1 cellular context compared by ENCODE assay signal in the genomic region with DNA sequence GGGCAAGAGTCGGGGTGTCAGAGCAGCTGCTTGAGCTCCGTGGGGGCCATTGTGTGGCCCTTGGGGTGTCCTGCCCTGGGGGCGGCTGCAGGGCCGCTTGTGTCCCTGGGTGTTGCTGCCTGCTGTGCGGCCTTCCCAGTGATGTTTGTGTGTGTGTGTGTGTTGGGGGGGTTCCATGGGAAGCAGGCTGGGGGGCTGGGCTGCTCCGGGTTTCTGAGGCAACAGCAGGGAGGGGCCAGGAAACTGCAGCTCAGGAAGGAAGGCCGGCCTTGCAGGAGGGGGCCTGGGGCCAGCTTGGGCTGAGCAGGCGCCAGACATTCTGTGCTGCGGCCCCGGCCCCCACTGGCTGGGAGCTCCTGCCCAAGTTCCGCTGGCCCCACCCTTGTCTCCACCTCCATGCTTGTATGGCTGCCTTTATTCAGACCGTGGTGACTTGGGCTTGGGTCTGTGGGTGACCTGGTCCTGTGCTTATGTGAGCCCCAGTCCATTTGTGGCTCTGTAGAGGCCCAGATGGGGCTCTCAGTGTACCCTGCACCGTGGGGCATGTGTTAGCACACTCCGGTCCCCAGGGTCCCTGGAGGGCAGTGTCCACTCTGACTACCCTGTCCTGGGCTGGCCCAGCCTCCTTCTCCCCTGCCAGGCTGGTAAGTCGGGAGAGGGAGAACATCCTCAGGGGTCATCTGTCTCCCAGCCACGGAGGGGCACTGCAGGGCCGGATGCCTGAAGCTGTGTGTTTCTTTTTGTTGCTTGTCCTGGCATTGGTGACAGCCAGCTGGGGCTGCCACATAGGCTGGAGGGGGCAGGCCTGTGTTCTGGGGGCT.
TF ChIP-seq lines count a peak whose summit lies in the region.

No MANE protein-coding gene starts in this region.

TF ChIP-seq in HepG2, 621 proteins besides CTCF, POLR2A, EP300 and RAD21 (continues in another document):
- TF ChIP-seq TP53 (CRISPR knock-in tag; conservative IDR thresholded peaks at IDR 0.05) = no peak
- TF ChIP-seq, protein P1, sequence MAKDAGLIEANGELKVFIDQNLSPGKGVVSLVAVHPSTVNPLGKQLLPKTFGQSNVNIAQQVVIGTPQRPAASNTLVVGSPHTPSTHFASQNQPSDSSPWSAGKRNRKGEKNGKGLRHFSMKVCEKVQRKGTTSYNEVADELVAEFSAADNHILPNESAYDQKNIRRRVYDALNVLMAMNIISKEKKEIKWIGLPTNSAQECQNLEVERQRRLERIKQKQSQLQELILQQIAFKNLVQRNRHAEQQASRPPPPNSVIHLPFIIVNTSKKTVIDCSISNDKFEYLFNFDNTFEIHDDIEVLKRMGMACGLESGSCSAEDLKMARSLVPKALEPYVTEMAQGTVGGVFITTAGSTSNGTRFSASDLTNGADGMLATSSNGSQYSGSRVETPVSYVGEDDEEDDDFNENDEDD (CRISPR knock-in tag; IDR thresholded peaks at IDR 0.05; ENCODE audit: borderline replicate concordance) = peak; percentile 53
- TF ChIP-seq ZBTB10 (CRISPR knock-in tag; IDR thresholded peaks at IDR 0.05; ENCODE audit: borderline replicate concordance) = peak; percentile 68; the same call in 1 of the 2 replicates
- TF ChIP-seq, protein P2, sequence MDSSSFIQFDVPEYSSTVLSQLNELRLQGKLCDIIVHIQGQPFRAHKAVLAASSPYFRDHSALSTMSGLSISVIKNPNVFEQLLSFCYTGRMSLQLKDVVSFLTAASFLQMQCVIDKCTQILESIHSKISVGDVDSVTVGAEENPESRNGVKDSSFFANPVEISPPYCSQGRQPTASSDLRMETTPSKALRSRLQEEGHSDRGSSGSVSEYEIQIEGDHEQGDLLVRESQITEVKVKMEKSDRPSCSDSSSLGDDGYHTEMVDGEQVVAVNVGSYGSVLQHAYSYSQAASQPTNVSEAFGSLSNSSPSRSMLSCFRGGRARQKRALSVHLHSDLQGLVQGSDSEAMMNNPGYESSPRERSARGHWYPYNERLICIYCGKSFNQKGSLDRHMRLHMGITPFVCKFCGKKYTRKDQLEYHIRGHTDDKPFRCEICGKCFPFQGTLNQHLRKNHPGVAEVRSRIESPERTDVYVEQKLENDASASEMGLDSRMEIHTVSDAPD (CRISPR knock-in tag; IDR thresholded peaks at IDR 0.05) = no peak
- TF ChIP-seq, protein P3, sequence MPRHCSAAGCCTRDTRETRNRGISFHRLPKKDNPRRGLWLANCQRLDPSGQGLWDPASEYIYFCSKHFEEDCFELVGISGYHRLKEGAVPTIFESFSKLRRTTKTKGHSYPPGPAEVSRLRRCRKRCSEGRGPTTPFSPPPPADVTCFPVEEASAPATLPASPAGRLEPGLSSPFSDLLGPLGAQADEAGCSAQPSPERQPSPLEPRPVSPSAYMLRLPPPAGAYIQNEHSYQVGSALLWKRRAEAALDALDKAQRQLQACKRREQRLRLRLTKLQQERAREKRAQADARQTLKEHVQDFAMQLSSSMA (CRISPR knock-in tag; IDR thresholded peaks at IDR 0.05) = peak; percentile 82
- TF ChIP-seq NR2F2 (IDR thresholded peaks at IDR 0.05; ENCODE audit: borderline replicate concordance, low read depth) = 0 out of 2 replicates have a peak, but pooled peaks have one; percentile 37
- TF ChIP-seq FIP1L1 (IDR thresholded peaks at IDR 0.05; ENCODE audit: borderline replicate concordance, insufficient read depth, low read depth, low read length) = no peak
- TF ChIP-seq ASH2L (IDR thresholded peaks at IDR 0.05; ENCODE audit: insufficient read length, low read depth, low read length) = peak; percentile 15
- no peak for TF ChIP-seq PCBP2 (optimal IDR thresholded peaks at IDR 0.05; ENCODE audit: low read depth, low read length, poor library complexity, severe bottlenecking)
- no peak for TF ChIP-seq ZBTB8A (CRISPR knock-in tag; IDR thresholded peaks at IDR 0.05; ENCODE audit: borderline replicate concordance, low read depth)
- peak; percentile 92; the same call in 1 of the 2 replicates for TF ChIP-seq ZNF512B (CRISPR knock-in tag; IDR thresholded peaks at IDR 0.05; ENCODE audit: borderline replicate concordance)
- TF ChIP-seq NCOA1 (CRISPR knock-in tag; IDR thresholded peaks at IDR 0.05) = peak; percentile 96
- TF ChIP-seq MAFG (CRISPR knock-in tag; IDR thresholded peaks at IDR 0.05) = no peak
- peak; percentile 67 for TF ChIP-seq ELF1 (CRISPR knock-in tag; IDR thresholded peaks at IDR 0.05)
- TF ChIP-seq, protein P4, sequence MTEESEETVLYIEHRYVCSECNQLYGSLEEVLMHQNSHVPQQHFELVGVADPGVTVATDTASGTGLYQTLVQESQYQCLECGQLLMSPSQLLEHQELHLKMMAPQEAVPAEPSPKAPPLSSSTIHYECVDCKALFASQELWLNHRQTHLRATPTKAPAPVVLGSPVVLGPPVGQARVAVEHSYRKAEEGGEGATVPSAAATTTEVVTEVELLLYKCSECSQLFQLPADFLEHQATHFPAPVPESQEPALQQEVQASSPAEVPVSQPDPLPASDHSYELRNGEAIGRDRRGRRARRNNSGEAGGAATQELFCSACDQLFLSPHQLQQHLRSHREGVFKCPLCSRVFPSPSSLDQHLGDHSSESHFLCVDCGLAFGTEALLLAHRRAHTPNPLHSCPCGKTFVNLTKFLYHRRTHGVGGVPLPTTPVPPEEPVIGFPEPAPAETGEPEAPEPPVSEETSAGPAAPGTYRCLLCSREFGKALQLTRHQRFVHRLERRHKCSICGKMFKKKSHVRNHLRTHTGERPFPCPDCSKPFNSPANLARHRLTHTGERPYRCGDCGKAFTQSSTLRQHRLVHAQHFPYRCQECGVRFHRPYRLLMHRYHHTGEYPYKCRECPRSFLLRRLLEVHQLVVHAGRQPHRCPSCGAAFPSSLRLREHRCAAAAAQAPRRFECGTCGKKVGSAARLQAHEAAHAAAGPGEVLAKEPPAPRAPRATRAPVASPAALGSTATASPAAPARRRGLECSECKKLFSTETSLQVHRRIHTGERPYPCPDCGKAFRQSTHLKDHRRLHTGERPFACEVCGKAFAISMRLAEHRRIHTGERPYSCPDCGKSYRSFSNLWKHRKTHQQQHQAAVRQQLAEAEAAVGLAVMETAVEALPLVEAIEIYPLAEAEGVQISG (CRISPR knock-in tag; IDR thresholded peaks at IDR 0.05) = peak; percentile 95
- no peak; the same call in 1 of the 2 replicates for TF ChIP-seq ZNF703 (CRISPR knock-in tag; IDR thresholded peaks at IDR 0.05; ENCODE audit: borderline replicate concordance)
- peak; percentile 87 for TF ChIP-seq NRL (CRISPR knock-in tag; IDR thresholded peaks at IDR 0.05; ENCODE audit: borderline replicate concordance)
- TF ChIP-seq GABPB1 (CRISPR knock-in tag; IDR thresholded peaks at IDR 0.05) = peak; percentile 84
- no peak for TF ChIP-seq PAX8 (CRISPR knock-in tag; IDR thresholded peaks at IDR 0.05; ENCODE audit: borderline replicate concordance)
- no peak for TF ChIP-seq EHMT2 (IDR thresholded peaks at IDR 0.05; ENCODE audit: borderline replicate concordance, low read depth, low read length)
- no peak for TF ChIP-seq ZNF569 (CRISPR knock-in tag; IDR thresholded peaks at IDR 0.05; ENCODE audit: borderline replicate concordance)
- TF ChIP-seq ZNF367 (CRISPR knock-in tag; IDR thresholded peaks at IDR 0.05; ENCODE audit: borderline replicate concordance) = no peak
- TF ChIP-seq ZNF576 (CRISPR knock-in tag; IDR thresholded peaks at IDR 0.05) = no peak
- TF ChIP-seq HOXA5 (CRISPR knock-in tag; IDR thresholded peaks at IDR 0.05) = peak; percentile 89
- TF ChIP-seq EED (CRISPR knock-in tag; IDR thresholded peaks at IDR 0.05) = no peak
- TF ChIP-seq ZNF12 (CRISPR knock-in tag; IDR thresholded peaks at IDR 0.05) = peak; percentile 13; the same call in 1 of the 2 replicates
- no peak for TF ChIP-seq ZNF101 (CRISPR knock-in tag; IDR thresholded peaks at IDR 0.05; ENCODE audit: borderline replicate concordance, low read depth)
- TF ChIP-seq SAP130 (CRISPR knock-in tag; IDR thresholded peaks at IDR 0.05; ENCODE audit: low read depth) = peak; percentile 93
- TF ChIP-seq HDAC6 (IDR thresholded peaks at IDR 0.05; ENCODE audit: low read depth, low read length) = no peak
- TF ChIP-seq ZFP37 (CRISPR knock-in tag; IDR thresholded peaks at IDR 0.05; ENCODE audit: borderline replicate concordance) = peak; percentile 78; the same call in 1 of the 2 replicates
- TF ChIP-seq RARA (CRISPR knock-in tag; IDR thresholded peaks at IDR 0.05) = peak; percentile 9; the same call in 1 of the 2 replicates
- peak; percentile 73 for TF ChIP-seq PHF20 (CRISPR knock-in tag; IDR thresholded peaks at IDR 0.05)
- TF ChIP-seq ZNF430 (CRISPR knock-in tag; IDR thresholded peaks at IDR 0.05) = peak; percentile 24; the same call in 1 of the 2 replicates
- TF ChIP-seq ADNP (CRISPR knock-in tag; IDR thresholded peaks at IDR 0.05) = peak; percentile 47; the same call in 1 of the 2 replicates
- no peak for TF ChIP-seq KAT2B (IDR thresholded peaks at IDR 0.05; ENCODE audit: borderline replicate concordance, low read depth, low read length)
- no peak for TF ChIP-seq ZNF816 (CRISPR knock-in tag; IDR thresholded peaks at IDR 0.05; ENCODE audit: borderline replicate concordance)
- TF ChIP-seq ZNF713 (CRISPR knock-in tag; IDR thresholded peaks at IDR 0.05) = peak; percentile 66; the same call in 1 of the 2 replicates
- TF ChIP-seq RFX1 (IDR thresholded peaks at IDR 0.05) = no peak
- TF ChIP-seq ZNF18 (CRISPR knock-in tag; IDR thresholded peaks at IDR 0.05; ENCODE audit: insufficient replicate concordance) = no peak
- no peak for TF ChIP-seq POLR2AphosphoS2 (IDR thresholded peaks at IDR 0.05; ENCODE audit: low read depth, low read length)
- no peak; the same call in 1 of the 2 replicates for TF ChIP-seq MYPOP (CRISPR knock-in tag; IDR thresholded peaks at IDR 0.05)
- peak; percentile 60 for TF ChIP-seq SP4 (CRISPR knock-in tag; IDR thresholded peaks at IDR 0.05)
- no peak; the same call in 1 of the 2 replicates for TF ChIP-seq HCFC1 (IDR thresholded peaks at IDR 0.05; ENCODE audit: low read depth, low read length)
